1 cellular context compared by ENCODE assay signal in genomic region chr12:12901158-12901791, GRCh38.
A peak's percentile ranks its signal among the peaks of the same experiment; 100 is the strongest.
TF ChIP-seq lines count a peak whose summit lies in the region.

No MANE protein-coding gene starts in this region.

TF ChIP-seq in HEK293, 187 proteins besides CTCF, POLR2A, EP300 and RAD21 (continued from another document and continues in another):
- no peak for TF ChIP-seq ZNF239 (tag by site-specific recombination; IDR thresholded peaks at IDR 0.05)
- no peak for TF ChIP-seq ZNF549 (tag by site-specific recombination; IDR thresholded peaks at IDR 0.05)
- no peak for TF ChIP-seq ZNF169 (tag by site-specific recombination; IDR thresholded peaks at IDR 0.05)
- peak; percentile 41 for TF ChIP-seq KLF1 (tag by site-specific recombination; IDR thresholded peaks at IDR 0.05)
- TF ChIP-seq ZNF530 (tag by site-specific recombination; IDR thresholded peaks at IDR 0.05; ENCODE audit: low read depth): no peak
- no peak for TF ChIP-seq KLF10 (tag by site-specific recombination; IDR thresholded peaks at IDR 0.05)
- TF ChIP-seq REPIN1 (tag by site-specific recombination; IDR thresholded peaks at IDR 0.05; ENCODE audit: low read depth): no peak
- TF ChIP-seq ZNF426 (tag by site-specific recombination; IDR thresholded peaks at IDR 0.05): no peak
- TF ChIP-seq TCF7L2 (IDR thresholded peaks at IDR 0.05; ENCODE audit: borderline replicate concordance, low read depth, low read length): no peak
- TF ChIP-seq GLIS1 (tag by site-specific recombination; IDR thresholded peaks at IDR 0.05): no peak
- no peak for TF ChIP-seq ZNF701 (tag by site-specific recombination; IDR thresholded peaks at IDR 0.05)
- peak; percentile 70 for TF ChIP-seq ZNF600 (tag by site-specific recombination; IDR thresholded peaks at IDR 0.05)
- TF ChIP-seq ZNF132 (tag by site-specific recombination; IDR thresholded peaks at IDR 0.05; ENCODE audit: borderline replicate concordance): no peak
- no peak for TF ChIP-seq ZNF843 (tag by site-specific recombination; IDR thresholded peaks at IDR 0.05)
- TF ChIP-seq ZNF157 (tag by site-specific recombination; IDR thresholded peaks at IDR 0.05): no peak
- TF ChIP-seq ZNF621 (tag by site-specific recombination; IDR thresholded peaks at IDR 0.05): no peak
- TF ChIP-seq OSR2 (tag by site-specific recombination; IDR thresholded peaks at IDR 0.05): peak; percentile 25
- TF ChIP-seq ZNF292 (tag by site-specific recombination; IDR thresholded peaks at IDR 0.05; ENCODE audit: borderline replicate concordance, low read depth): no peak
- TF ChIP-seq IKZF3 (tag by site-specific recombination; IDR thresholded peaks at IDR 0.05): 0 out of 2 replicates have a peak, but pooled peaks have one; percentile 32
- TF ChIP-seq, protein P1, sequence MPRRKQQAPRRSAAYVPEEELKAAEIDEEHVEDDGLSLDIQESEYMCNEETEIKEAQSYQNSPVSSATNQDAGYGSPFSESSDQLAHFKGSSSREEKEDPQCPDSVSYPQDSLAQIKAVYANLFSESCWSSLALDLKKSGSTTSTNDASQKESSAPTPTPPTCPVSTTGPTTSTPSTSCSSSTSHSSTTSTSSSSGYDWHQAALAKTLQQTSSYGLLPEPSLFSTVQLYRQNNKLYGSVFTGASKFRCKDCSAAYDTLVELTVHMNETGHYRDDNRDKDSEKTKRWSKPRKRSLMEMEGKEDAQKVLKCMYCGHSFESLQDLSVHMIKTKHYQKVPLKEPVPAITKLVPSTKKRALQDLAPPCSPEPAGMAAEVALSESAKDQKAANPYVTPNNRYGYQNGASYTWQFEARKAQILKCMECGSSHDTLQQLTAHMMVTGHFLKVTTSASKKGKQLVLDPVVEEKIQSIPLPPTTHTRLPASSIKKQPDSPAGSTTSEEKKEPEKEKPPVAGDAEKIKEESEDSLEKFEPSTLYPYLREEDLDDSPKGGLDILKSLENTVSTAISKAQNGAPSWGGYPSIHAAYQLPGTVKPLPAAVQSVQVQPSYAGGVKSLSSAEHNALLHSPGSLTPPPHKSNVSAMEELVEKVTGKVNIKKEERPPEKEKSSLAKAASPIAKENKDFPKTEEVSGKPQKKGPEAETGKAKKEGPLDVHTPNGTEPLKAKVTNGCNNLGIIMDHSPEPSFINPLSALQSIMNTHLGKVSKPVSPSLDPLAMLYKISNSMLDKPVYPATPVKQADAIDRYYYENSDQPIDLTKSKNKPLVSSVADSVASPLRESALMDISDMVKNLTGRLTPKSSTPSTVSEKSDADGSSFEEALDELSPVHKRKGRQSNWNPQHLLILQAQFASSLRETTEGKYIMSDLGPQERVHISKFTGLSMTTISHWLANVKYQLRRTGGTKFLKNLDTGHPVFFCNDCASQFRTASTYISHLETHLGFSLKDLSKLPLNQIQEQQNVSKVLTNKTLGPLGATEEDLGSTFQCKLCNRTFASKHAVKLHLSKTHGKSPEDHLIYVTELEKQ (tag by site-specific recombination; IDR thresholded peaks at IDR 0.05; ENCODE audit: borderline replicate concordance): no peak
- peak; percentile 75; the same call in 1 of the 2 replicates for TF ChIP-seq SCRT1 (tag by site-specific recombination; IDR thresholded peaks at IDR 0.05; ENCODE audit: borderline replicate concordance)
- TF ChIP-seq, protein P2, sequence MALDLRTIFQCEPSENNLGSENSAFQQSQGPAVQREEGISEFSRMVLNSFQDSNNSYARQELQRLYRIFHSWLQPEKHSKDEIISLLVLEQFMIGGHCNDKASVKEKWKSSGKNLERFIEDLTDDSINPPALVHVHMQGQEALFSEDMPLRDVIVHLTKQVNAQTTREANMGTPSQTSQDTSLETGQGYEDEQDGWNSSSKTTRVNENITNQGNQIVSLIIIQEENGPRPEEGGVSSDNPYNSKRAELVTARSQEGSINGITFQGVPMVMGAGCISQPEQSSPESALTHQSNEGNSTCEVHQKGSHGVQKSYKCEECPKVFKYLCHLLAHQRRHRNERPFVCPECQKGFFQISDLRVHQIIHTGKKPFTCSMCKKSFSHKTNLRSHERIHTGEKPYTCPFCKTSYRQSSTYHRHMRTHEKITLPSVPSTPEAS (tag by site-specific recombination; IDR thresholded peaks at IDR 0.05): no peak
- TF ChIP-seq, protein P3, sequence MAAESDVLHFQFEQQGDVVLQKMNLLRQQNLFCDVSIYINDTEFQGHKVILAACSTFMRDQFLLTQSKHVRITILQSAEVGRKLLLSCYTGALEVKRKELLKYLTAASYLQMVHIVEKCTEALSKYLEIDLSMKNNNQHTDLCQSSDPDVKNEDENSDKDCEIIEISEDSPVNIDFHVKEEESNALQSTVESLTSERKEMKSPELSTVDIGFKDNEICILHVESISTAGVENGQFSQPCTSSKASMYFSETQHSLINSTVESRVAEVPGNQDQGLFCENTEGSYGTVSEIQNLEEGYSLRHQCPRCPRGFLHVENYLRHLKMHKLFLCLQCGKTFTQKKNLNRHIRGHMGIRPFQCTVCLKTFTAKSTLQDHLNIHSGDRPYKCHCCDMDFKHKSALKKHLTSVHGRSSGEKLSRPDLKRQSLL (tag by site-specific recombination; IDR thresholded peaks at IDR 0.05): no peak
- TF ChIP-seq SP2 (tag by site-specific recombination; IDR thresholded peaks at IDR 0.05): no peak
- TF ChIP-seq KLF9 (tag by site-specific recombination; IDR thresholded peaks at IDR 0.05; ENCODE audit: low read depth): no peak
- TF ChIP-seq ZBTB20 (tag by site-specific recombination; IDR thresholded peaks at IDR 0.05): no peak
- no peak for TF ChIP-seq ZSCAN5A (tag by site-specific recombination; IDR thresholded peaks at IDR 0.05)
- peak; percentile 20; the same call in 1 of the 2 replicates for TF ChIP-seq ZNF24 (tag by site-specific recombination; IDR thresholded peaks at IDR 0.05)
- no peak for TF ChIP-seq RBAK (tag by site-specific recombination; IDR thresholded peaks at IDR 0.05)
- no peak for TF ChIP-seq ZNF561 (tag by site-specific recombination; IDR thresholded peaks at IDR 0.05; ENCODE audit: borderline replicate concordance)
- TF ChIP-seq ZNF433 (tag by site-specific recombination; IDR thresholded peaks at IDR 0.05; ENCODE audit: low read depth): no peak
- no peak for TF ChIP-seq ZNF521 (tag by site-specific recombination; IDR thresholded peaks at IDR 0.05)
- TF ChIP-seq ZNF311 (tag by site-specific recombination; IDR thresholded peaks at IDR 0.05; ENCODE audit: borderline replicate concordance): no peak
- no peak for TF ChIP-seq ZNF19 (tag by site-specific recombination; IDR thresholded peaks at IDR 0.05; ENCODE audit: low read depth)
- TF ChIP-seq YY2 (tag by site-specific recombination; IDR thresholded peaks at IDR 0.05): 0 out of 2 replicates have a peak, but pooled peaks have one; percentile 34
- TF ChIP-seq, protein P4, sequence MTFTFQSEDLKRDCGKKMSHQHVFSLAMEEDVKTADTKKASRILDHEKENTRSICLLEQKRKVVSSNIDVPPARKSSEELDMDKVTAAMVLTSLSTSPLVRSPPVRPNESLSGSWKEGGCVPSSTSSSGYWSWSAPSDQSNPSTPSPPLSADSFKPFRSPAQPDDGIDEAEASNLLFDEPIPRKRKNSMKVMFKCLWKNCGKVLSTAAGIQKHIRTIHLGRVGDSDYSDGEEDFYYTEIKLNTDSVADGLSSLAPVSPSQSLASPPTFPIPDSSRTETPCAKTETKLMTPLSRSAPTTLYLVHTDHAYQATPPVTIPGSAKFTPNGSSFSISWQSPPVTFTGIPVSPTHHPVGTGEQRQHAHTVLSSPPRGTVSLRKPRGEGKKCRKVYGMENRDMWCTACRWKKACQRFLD (tag by site-specific recombination; IDR thresholded peaks at IDR 0.05): no peak
- no peak for TF ChIP-seq ZSCAN30 (tag by site-specific recombination; IDR thresholded peaks at IDR 0.05)
- 0 out of 2 replicates have a peak, but pooled peaks have one; percentile 10 for TF ChIP-seq ZNF184 (tag by site-specific recombination; IDR thresholded peaks at IDR 0.05)
- TF ChIP-seq KLF16 (tag by site-specific recombination; IDR thresholded peaks at IDR 0.05): no peak; the same call in 1 of the 2 replicates
- no peak for TF ChIP-seq ZNF585B (tag by site-specific recombination; IDR thresholded peaks at IDR 0.05)
- no peak for TF ChIP-seq OVOL3 (tag by site-specific recombination; IDR thresholded peaks at IDR 0.05)
- TF ChIP-seq WT1 (tag by site-specific recombination; IDR thresholded peaks at IDR 0.05): no peak
- no peak for TF ChIP-seq ATF2 (tag by site-specific recombination; IDR thresholded peaks at IDR 0.05; ENCODE audit: low read depth)
- no peak for TF ChIP-seq ZNF544 (tag by site-specific recombination; IDR thresholded peaks at IDR 0.05)
- TF ChIP-seq, protein P5, sequence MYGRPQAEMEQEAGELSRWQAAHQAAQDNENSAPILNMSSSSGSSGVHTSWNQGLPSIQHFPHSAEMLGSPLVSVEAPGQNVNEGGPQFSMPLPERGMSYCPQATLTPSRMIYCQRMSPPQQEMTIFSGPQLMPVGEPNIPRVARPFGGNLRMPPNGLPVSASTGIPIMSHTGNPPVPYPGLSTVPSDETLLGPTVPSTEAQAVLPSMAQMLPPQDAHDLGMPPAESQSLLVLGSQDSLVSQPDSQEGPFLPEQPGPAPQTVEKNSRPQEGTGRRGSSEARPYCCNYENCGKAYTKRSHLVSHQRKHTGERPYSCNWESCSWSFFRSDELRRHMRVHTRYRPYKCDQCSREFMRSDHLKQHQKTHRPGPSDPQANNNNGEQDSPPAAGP (tag by site-specific recombination; IDR thresholded peaks at IDR 0.05): peak; percentile 62
- no peak for TF ChIP-seq ZNF555 (tag by site-specific recombination; conservative IDR thresholded peaks at IDR 0.05)
- peak; percentile 42; the same call in 1 of the 2 replicates for TF ChIP-seq FEZF1 (tag by site-specific recombination; IDR thresholded peaks at IDR 0.05)
- no peak for TF ChIP-seq ZNF112 (tag by site-specific recombination; IDR thresholded peaks at IDR 0.05)
- TF ChIP-seq ZNF211 (tag by site-specific recombination; IDR thresholded peaks at IDR 0.05; ENCODE audit: low read depth): no peak
- 0 out of 2 replicates have a peak, but pooled peaks have one; percentile 11 for TF ChIP-seq ZFHX2 (tag by site-specific recombination; conservative IDR thresholded peaks at IDR 0.05)
- TF ChIP-seq ZSCAN23 (tag by site-specific recombination; IDR thresholded peaks at IDR 0.05): no peak
- TF ChIP-seq, protein P6, sequence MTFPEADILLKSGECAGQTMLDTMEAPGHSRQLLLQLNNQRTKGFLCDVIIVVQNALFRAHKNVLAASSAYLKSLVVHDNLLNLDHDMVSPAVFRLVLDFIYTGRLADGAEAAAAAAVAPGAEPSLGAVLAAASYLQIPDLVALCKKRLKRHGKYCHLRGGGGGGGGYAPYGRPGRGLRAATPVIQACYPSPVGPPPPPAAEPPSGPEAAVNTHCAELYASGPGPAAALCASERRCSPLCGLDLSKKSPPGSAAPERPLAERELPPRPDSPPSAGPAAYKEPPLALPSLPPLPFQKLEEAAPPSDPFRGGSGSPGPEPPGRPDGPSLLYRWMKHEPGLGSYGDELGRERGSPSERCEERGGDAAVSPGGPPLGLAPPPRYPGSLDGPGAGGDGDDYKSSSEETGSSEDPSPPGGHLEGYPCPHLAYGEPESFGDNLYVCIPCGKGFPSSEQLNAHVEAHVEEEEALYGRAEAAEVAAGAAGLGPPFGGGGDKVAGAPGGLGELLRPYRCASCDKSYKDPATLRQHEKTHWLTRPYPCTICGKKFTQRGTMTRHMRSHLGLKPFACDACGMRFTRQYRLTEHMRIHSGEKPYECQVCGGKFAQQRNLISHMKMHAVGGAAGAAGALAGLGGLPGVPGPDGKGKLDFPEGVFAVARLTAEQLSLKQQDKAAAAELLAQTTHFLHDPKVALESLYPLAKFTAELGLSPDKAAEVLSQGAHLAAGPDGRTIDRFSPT (tag by site-specific recombination; IDR thresholded peaks at IDR 0.05): 0 out of 2 replicates have a peak, but pooled peaks have one; percentile 6
- TF ChIP-seq ZNF223 (tag by site-specific recombination; IDR thresholded peaks at IDR 0.05): no peak
- peak; percentile 3; the same call in 1 of the 2 replicates for TF ChIP-seq ZNF654 (tag by site-specific recombination; IDR thresholded peaks at IDR 0.05; ENCODE audit: low read depth)
- TF ChIP-seq ZNF660 (tag by site-specific recombination; IDR thresholded peaks at IDR 0.05): 0 out of 2 replicates have a peak, but pooled peaks have one; percentile 37
- no peak for TF ChIP-seq ZNF48 (tag by site-specific recombination; IDR thresholded peaks at IDR 0.05)
- no peak for TF ChIP-seq MZF1 (tag by site-specific recombination; IDR thresholded peaks at IDR 0.05; ENCODE audit: borderline replicate concordance)
